15 cellular contexts compared by ENCODE assay signal in genomic region chr7:158125721-158126120, GRCh38.
DNase-seq lines count a peak whose midpoint lies in the region; ATAC-seq and TF ChIP-seq lines count a peak whose summit lies in the region.
"Had no signal": no experiment of that assay in that cellular context is flagged by ENCODE, and none has a peak within 500 bp of the region (broad histone marks: within the 10 kb centered on the region; RNA-seq: fewer than 3 reads in every experiment).

No MANE protein-coding gene starts in this region.

- WGBS in spleen, 5 donors: 90 to 94% (median 91%) methylated on average over 12 to 19 of the region's 22 CpGs

- H3K79me2 ChIP-seq in osteoblast (ENCODE audit: insufficient read depth, low read length): no peaks in the 10 kb centered on the region

- peak; percentile 23 for DNase-seq in activated naive CD8-positive, alpha-beta T cell treated with anti-CD3 and anti-CD28 coated beads for 36 hours
- no peak for DNase-seq in activated naive CD8-positive, alpha-beta T cell treated with anti-CD3 and anti-CD28 coated beads, Interleukin-2, amount 50 U/mL, for 24 hours
- DNase-seq in Kasumi-1 (lab: John Stamatoyannopoulos, UW) (peak; percentile 30 to 36), osteoblast (ENCODE audit: insufficient read length, low spot score, missing footprints) (peak; percentile 64), spleen (peak; percentile 73), amygdala (lab: John Stamatoyannopoulos, UW) (no peak), anterior cingulate cortex (lab: John Stamatoyannopoulos, UW) (no peak)
- DNase-seq: 8988T, AML-193, DMS79 treated with DMSO at 0.1 percent for 48 hours, GF-D8, HCEC 1CT, HFFc6 had no signal

- no peak for ATAC-seq in activated naive CD8-positive, alpha-beta T cell treated with anti-CD3 and anti-CD28 coated beads, Interleukin-2, amount 50 U/mL, for 24 hours
- no peak for ATAC-seq in HG02970 (IDR thresholded peaks at IDR 0.05; ENCODE audit: low FRiP score, unreplicated experiment)

- peak overlapping the region; percentile 81 for H3K27ac Mint-ChIP-seq in activated naive CD8-positive, alpha-beta T cell treated with anti-CD3 and anti-CD28 coated beads for 36 hours
- no peak overlapping the region for H3K27ac Mint-ChIP-seq in activated naive CD8-positive, alpha-beta T cell treated with anti-CD3 and anti-CD28 coated beads, Interleukin-2, amount 50 U/mL, for 24 hours
- H3K27ac Mint-ChIP-seq: HFFc6 had no signal

- no peak for TF ChIP-seq POLR2A in spleen (IDR thresholded peaks at IDR 0.05)

- no peaks in the 10 kb centered on the region for H3K27me3 ChIP-seq in osteoblast (ENCODE audit: insufficient read depth, low read length)
- no peaks in the 10 kb centered on the region for H3K27me3 ChIP-seq in spleen (replicated peaks in 1 of 7)
- H3K27me3 ChIP-seq: BLaER1 had no signal

- H3K36me3 ChIP-seq in osteoblast (ENCODE audit: insufficient read depth, low read length) (no peaks in the 10 kb centered on the region), spleen (no peaks in the 10 kb centered on the region)
- H3K36me3 ChIP-seq: BLaER1 had no signal

- H3K27me3 Mint-ChIP-seq in activated naive CD8-positive, alpha-beta T cell treated with anti-CD3 and anti-CD28 coated beads for 36 hours: peaks cover 7% of the 10 kb centered on the region
- no peaks in the 10 kb centered on the region for H3K27me3 Mint-ChIP-seq in activated naive CD8-positive, alpha-beta T cell treated with anti-CD3 and anti-CD28 coated beads, Interleukin-2, amount 50 U/mL, for 24 hours

- no peak overlapping the region for H3K27ac ChIP-seq in osteoblast (ENCODE audit: low read depth, low read length)
- peak overlapping the region in 1 of 8 donors; percentile 33 for H3K27ac ChIP-seq in spleen
- H3K27ac ChIP-seq: BLaER1 had no signal

- H3K4me1 Mint-ChIP-seq in activated naive CD8-positive, alpha-beta T cell treated with anti-CD3 and anti-CD28 coated beads for 36 hours: no peaks in the 10 kb centered on the region
- no peaks in the 10 kb centered on the region for H3K4me1 Mint-ChIP-seq in activated naive CD8-positive, alpha-beta T cell treated with anti-CD3 and anti-CD28 coated beads, Interleukin-2, amount 50 U/mL, for 24 hours

- intact Hi-C loops in spleen (cut with DNase I; ENCODE audit: low total_unique reads): no loop called here

- H3K9me3 Mint-ChIP-seq in activated naive CD8-positive, alpha-beta T cell treated with anti-CD3 and anti-CD28 coated beads for 36 hours: peaks cover 2% of the 10 kb centered on the region
- H3K9me3 Mint-ChIP-seq in activated naive CD8-positive, alpha-beta T cell treated with anti-CD3 and anti-CD28 coated beads, Interleukin-2, amount 50 U/mL, for 24 hours: peaks cover 3% of the 10 kb centered on the region

- H3K4me3 ChIP-seq in osteoblast (ENCODE audit: insufficient read depth, low read length) (no peak overlapping the region), spleen (peak overlapping the region in 2 of 8 donors; percentile 13 to 19)
- H3K4me3 ChIP-seq: BLaER1 had no signal

- H3K4me2 ChIP-seq in osteoblast (ENCODE audit: insufficient read depth, low read length): no peak overlapping the region
- H3K4me2 ChIP-seq: BLaER1 had no signal

- H3K4me1 ChIP-seq in osteoblast (ENCODE audit: insufficient read depth, low read length): no peaks in the 10 kb centered on the region
- H3K4me1 ChIP-seq in spleen: no peaks in the 10 kb centered on the region
- H3K4me1 ChIP-seq: BLaER1 had no signal

- H3K36me3 Mint-ChIP-seq in activated naive CD8-positive, alpha-beta T cell treated with anti-CD3 and anti-CD28 coated beads for 36 hours: no peaks in the 10 kb centered on the region
- no peaks in the 10 kb centered on the region for H3K36me3 Mint-ChIP-seq in activated naive CD8-positive, alpha-beta T cell treated with anti-CD3 and anti-CD28 coated beads, Interleukin-2, amount 50 U/mL, for 24 hours (ENCODE audit: low read depth)

- H3K9me3 ChIP-seq in osteoblast (ENCODE audit: low read depth, low read length): peaks cover 3% of the 10 kb centered on the region
- peaks cover 0 to 79% (median 24%) of the 10 kb centered on the region in 8 donors for H3K9me3 ChIP-seq in spleen

- H4K20me1 ChIP-seq in osteoblast (ENCODE audit: insufficient read depth, low read length): no peaks in the 10 kb centered on the region
- H4K20me1 ChIP-seq: BLaER1 had no signal

- peak overlapping the region; percentile 71 for H3K4me3 Mint-ChIP-seq in activated naive CD8-positive, alpha-beta T cell treated with anti-CD3 and anti-CD28 coated beads for 36 hours
- no peak overlapping the region for H3K4me3 Mint-ChIP-seq in activated naive CD8-positive, alpha-beta T cell treated with anti-CD3 and anti-CD28 coated beads, Interleukin-2, amount 50 U/mL, for 24 hours
- H3K4me3 Mint-ChIP-seq: HFFc6 had no signal

- H2AFZ ChIP-seq in osteoblast (ENCODE audit: low read length): no peak overlapping the region

- TF ChIP-seq CTCF in osteoblast (IDR thresholded peaks at IDR 0.05; ENCODE audit: extremely low read depth, low read depth, low read length) (no peak), spleen (IDR thresholded peaks at IDR 0.05 in 8 of 11, conservative IDR thresholded peaks at IDR 0.05 in 3 of 11) (no peak)

Comparison
In these comparisons a context has a peak if more than half of its experiments do, and no peak if none do; other contexts are left out.
1. DNase-seq: peak in activated naive CD8-positive, alpha-beta T cell treated with anti-CD3 and anti-CD28 coated beads for 36 hours (single experiment), Kasumi-1 (2 of 2), osteoblast (single experiment) and spleen (single experiment); none in activated naive CD8-positive, alpha-beta T cell treated with anti-CD3 and anti-CD28 coated beads, Interleukin-2, amount 50 U/mL, for 24 hours (single experiment), amygdala (0 of 56) and anterior cingulate cortex (0 of 58).